8 cellular contexts compared by ENCODE assay signal in the genomic region with DNA sequence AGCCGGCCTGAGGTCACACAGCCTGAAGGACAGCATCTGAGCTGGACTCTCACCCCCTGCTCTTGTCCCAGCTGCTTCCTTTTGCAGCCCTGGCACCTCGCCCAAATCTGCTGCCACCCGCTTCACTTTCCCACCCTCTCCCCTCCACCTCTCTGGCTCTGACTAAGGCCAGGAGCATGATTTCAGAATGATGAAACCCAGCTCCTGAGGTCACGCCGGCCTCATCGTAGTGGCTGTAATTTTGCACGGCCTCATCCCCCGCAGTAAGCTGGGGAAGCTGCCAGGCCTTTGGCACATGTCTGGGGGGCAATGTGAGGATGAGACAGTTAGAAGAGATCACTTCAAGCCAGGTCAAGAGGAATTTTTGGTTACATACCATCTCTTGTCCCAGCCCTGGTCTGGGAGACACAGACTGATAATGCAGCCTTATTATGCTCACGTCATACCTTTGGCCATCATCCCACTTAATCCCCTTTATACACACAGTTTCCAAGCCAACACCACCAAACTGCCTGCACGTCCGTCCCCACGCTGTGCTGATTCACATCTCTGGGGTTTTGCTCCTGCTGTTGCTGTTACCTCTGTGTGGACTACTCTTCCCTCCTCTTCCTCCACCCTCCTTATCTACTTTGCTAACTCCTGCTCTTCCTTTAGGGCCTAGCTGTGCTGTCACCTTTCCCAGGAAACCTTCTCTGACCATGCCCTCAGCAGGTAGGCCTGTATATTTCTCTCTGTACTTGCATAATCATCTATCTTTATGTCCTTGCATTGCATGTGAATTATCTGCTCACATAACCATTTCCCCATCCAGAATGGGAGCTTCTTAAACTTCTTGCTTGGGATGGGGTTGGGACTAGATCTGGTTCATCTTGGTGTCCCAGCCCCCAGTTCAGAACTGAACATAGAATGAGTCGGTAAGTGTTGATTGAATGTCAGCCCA. TPM values are rescaled to one million over a fixed set of nuclear protein-coding genes. Genes with fewer than 3 reads are reported as not detected.
DNase-seq lines count a peak whose midpoint lies in the region; ATAC-seq, FAIRE-seq and TF ChIP-seq lines count a peak whose summit lies in the region.

No MANE protein-coding gene starts in this region.

- H3K27me3 ChIP-seq in tibial artery: no peaks in the 10 kb centered on the region

- FAIRE-seq in HTR-8/SVneo (lab: Jason Lieb, UNC) (peak; percentile 97), kidney (lab: Jason Lieb, UNC) (no peak)

- no peak overlapping the region for H3K9ac ChIP-seq in kidney (ENCODE audit: low read length in 2 of 2)

- peak; percentile 95 for DNase-seq in HTR-8/SVneo (ENCODE audit: insufficient read length, low spot score)
- DNase-seq in kidney: peak; percentile 85
- DNase-seq in tibial artery: peak; percentile 61 to 94
- DNase-seq in HuH-7 (ENCODE audit: low spot score): no peak
- DNase-seq in NCI-H146 treated with DMSO at 0.1 percent for 48 hours (lab: John Stamatoyannopoulos, UW; ENCODE audit: unreplicated experiment): no peak
- no peak for DNase-seq in SIG-M5 treated with dmso at 0.1 percent for 504 hours (lab: John Stamatoyannopoulos, UW; ENCODE audit: unreplicated experiment)

- H3K36me3 ChIP-seq in kidney (ENCODE audit: control insufficient read depth in 1 of 2, insufficient read depth in 2 of 2, low read length in 2 of 2) (no peaks in the 10 kb centered on the region), tibial artery (no peaks in the 10 kb centered on the region)

- ATAC-seq in GM21786 (IDR thresholded peaks at IDR 0.05; ENCODE audit: unreplicated experiment): no peak

- H3K4me3 ChIP-seq in kidney (ENCODE audit: low read length in 2 of 2) (no peak overlapping the region), tibial artery (no peak overlapping the region)

- intact Hi-C loops in kidney (cut with DNase I): no loop called here
- intact Hi-C loops in tibial artery (cut with DNase I; ENCODE audit: low total_unique reads): no loop called here

- H3K27ac ChIP-seq in angular gyrus (ENCODE audit: low read depth, low read length) (peak overlapping the region; percentile 66), kidney (ENCODE audit: low read depth in 2 of 2, low read length in 2 of 2) (no peak overlapping the region), tibial artery (peak overlapping the region; percentile 84 to 88)

- H3K4me1 ChIP-seq in kidney (ENCODE audit: control insufficient read depth in 1 of 2, insufficient read depth in 1 of 2, low read depth in 1 of 2, low read length in 2 of 2) (no peaks in the 10 kb centered on the region), tibial artery (peaks cover 0 to 30% (median 22%) of the 10 kb centered on the region in 4 donors)

- no peaks in the 10 kb centered on the region for H3K9me3 ChIP-seq in kidney (ENCODE audit: control insufficient read depth in 1 of 2, low read length in 2 of 2)
- no peaks in the 10 kb centered on the region for H3K9me3 ChIP-seq in tibial artery

- no peak for TF ChIP-seq CTCF in kidney (IDR thresholded peaks at IDR 0.05; ENCODE audit: borderline replicate concordance, extremely low read depth, insufficient read depth)
- TF ChIP-seq CTCF in tibial artery (IDR thresholded peaks at IDR 0.05): no peak

RNA-seq across cellular contexts. Expression of a gene that starts 58.0 kb away (rescaled TPM):
- total RNA-seq in kidney: 2.0 TPM
- 3.9 TPM for polyA plus RNA-seq in kidney (ENCODE audit: insufficient read depth, low read depth, low replicate concordance)

Comparison
In these comparisons a context has a peak if more than half of its experiments do, and no peak if none do; other contexts are left out.
1. DNase-seq: peak in HTR-8/SVneo (single experiment), kidney (single experiment) and tibial artery (2 of 2); none in HuH-7 (single experiment), NCI-H146 treated with DMSO at 0.1 percent for 48 hours (single experiment) and SIG-M5 treated with dmso at 0.1 percent for 504 hours (single experiment).
2. H3K27ac ChIP-seq: peak in angular gyrus (single experiment) and tibial artery (2 of 2); none in kidney (0 of 2).